ENCODE assay signal across 8 cellular contexts in the genomic region with DNA sequence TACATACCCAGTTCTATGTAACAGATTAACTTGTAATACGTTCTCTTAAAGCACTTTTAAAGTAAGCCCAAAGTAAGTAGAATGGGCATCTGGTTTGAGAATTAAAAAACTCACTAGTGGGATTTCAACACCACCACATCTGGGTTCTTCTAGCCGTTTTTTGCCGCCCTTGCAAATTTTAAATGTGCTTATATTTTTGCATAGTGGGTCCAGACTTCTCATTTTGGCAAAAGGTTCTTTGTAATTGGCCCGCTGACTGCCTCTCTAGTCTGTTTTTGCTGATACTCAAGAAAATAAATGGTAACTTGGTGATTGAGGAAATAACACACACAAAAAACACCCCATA. TPM values are rescaled to one million over a fixed set of nuclear protein-coding genes. Genes with fewer than 3 reads are reported as not detected.
DNase-seq lines count a peak whose midpoint lies in the region; ATAC-seq, FAIRE-seq and TF ChIP-seq lines count a peak whose summit lies in the region.

No MANE protein-coding gene starts in this region.

- no peaks in the 10 kb centered on the region for H3K79me2 ChIP-seq in PC-3 (ENCODE audit: low read length)

- no peaks in the 10 kb centered on the region for H3K27me3 ChIP-seq in CD4-positive, alpha-beta memory T cell (ENCODE audit: insufficient read depth, low read length)
- H3K27me3 ChIP-seq in PC-3 (ENCODE audit: low read length) (no peaks in the 10 kb centered on the region), endodermal cell (ENCODE audit: control insufficient read depth, insufficient read depth, low read length, poor library complexity, severe bottlenecking) (no peaks in the 10 kb centered on the region), pancreas (no peaks in the 10 kb centered on the region)

- TF ChIP-seq CTCF in PC-3 (conservative IDR thresholded peaks at IDR 0.05; ENCODE audit: low read depth, low read length) (no peak), endodermal cell (conservative IDR thresholded peaks at IDR 0.05) (no peak), pancreas (IDR thresholded peaks at IDR 0.05) (no peak)

- H3K9me3 Mint-ChIP-seq in CD4-positive, alpha-beta memory T cell: no peaks in the 10 kb centered on the region
- H3K9me3 Mint-ChIP-seq in endodermal cell: no peaks in the 10 kb centered on the region

- H3K9me3 ChIP-seq in CD4-positive, alpha-beta memory T cell (ENCODE audit: control insufficient read depth in 1 of 2, low read length in 2 of 2): no peaks in the 10 kb centered on the region
- H3K9me3 ChIP-seq in PC-3 (ENCODE audit: low read length) (no peaks in the 10 kb centered on the region), endodermal cell (ENCODE audit: control insufficient read depth, low read length) (no peaks in the 10 kb centered on the region), pancreas (no peaks in the 10 kb centered on the region)

- H2AFZ ChIP-seq in PC-3 (ENCODE audit: low read length): peak overlapping the region; percentile 92

- ATAC-seq in PC-3 (no peak), pancreas (no peak), HG03460 (IDR thresholded peaks at IDR 0.05; ENCODE audit: unreplicated experiment) (no peak)

- CTCF ChIA-PET in CD4-positive, alpha-beta memory T cell (lab: Charles Lee; ENCODE audit: partially characterized antibody): interaction anchor here (0.5 to 3.5 kb wide), 9 partner anchors 11 to 1560 kb away, joined by 3 to 36 read pairs (median 5); a partner anchor contains a TSS
- CTCF ChIA-PET in PC-3 (lab: Charles Lee): interaction anchor here (1.0 kb wide), 1 partner anchor 68 kb away, joined by 3 read pairs; no protein-coding TSS in a partner anchor

- H3F3A ChIP-seq in PC-3 (ENCODE audit: low read length, unreplicated experiment): no peaks in the 10 kb centered on the region

- no peak for FAIRE-seq in pancreas (lab: Jason Lieb, UNC)

- H3K36me3 Mint-ChIP-seq in CD4-positive, alpha-beta memory T cell: peaks cover 6 to 16% of the 10 kb centered on the region in 2 donors
- H3K36me3 Mint-ChIP-seq in endodermal cell (ENCODE audit: low read depth): peaks cover 18% of the 10 kb centered on the region

- H3K9ac ChIP-seq in PC-3 (ENCODE audit: low read length) (peak overlapping the region; percentile 95), endodermal cell (ENCODE audit: extremely low read depth, low read length, poor library complexity, severe bottlenecking) (no peak overlapping the region)

- BruUV-seq in PC-3 (replicated peaks; lab: Mats Ljungman, UMichigan): no TSS peak

- peaks cover 25% of the 10 kb centered on the region for H3K4me1 ChIP-seq in CD4-positive, alpha-beta memory T cell (ENCODE audit: insufficient read depth, low read length)
- H3K4me1 ChIP-seq in PC-3 (ENCODE audit: insufficient read depth, low read length) (peaks cover 30% of the 10 kb centered on the region), endodermal cell (ENCODE audit: control insufficient read depth, insufficient read depth, low read length) (no peaks in the 10 kb centered on the region), pancreas (peaks cover 0 to 11% (median 10%) of the 10 kb centered on the region in 3 donors)

- peaks cover 10 to 33% (median 22%) of the 10 kb centered on the region in 4 donors for H3K4me1 Mint-ChIP-seq in CD4-positive, alpha-beta memory T cell
- H3K4me1 Mint-ChIP-seq in endodermal cell: peaks cover 4% of the 10 kb centered on the region

- H3K4me3 Mint-ChIP-seq in CD4-positive, alpha-beta memory T cell: peak overlapping the region; percentile 81 to 91 (median 89)
- H3K4me3 Mint-ChIP-seq in endodermal cell: peak overlapping the region; percentile 69

- H3K27ac Mint-ChIP-seq in CD4-positive, alpha-beta memory T cell: peak overlapping the region; percentile 81 to 100 (median 98)
- H3K27ac Mint-ChIP-seq in endodermal cell: no peak overlapping the region

- intact Hi-C loops in CD4-positive, alpha-beta memory T cell (cut with micrococcal nuclease): loop anchor here (2.0 to 10.0 kb wide), 3 partner anchors 130 to 1388 kb away; a partner anchor contains a TSS
- intact Hi-C loops in PC-3 (cut with micrococcal nuclease) (loop anchor here (10.0 kb wide), 1 partner anchor 130 kb away; no protein-coding TSS in a partner anchor), pancreas (cut with DNase I) (no loop called here), head of caudate nucleus (cut with DNase I) (no loop called here)

- no peaks in the 10 kb centered on the region for H4K20me1 ChIP-seq in PC-3 (ENCODE audit: low read length)

- no peaks in the 10 kb centered on the region for H3K9me2 ChIP-seq in PC-3 (replicated peaks; ENCODE audit: low read length)

- peak overlapping the region; percentile 83 to 95 for H3K4me3 ChIP-seq in CD4-positive, alpha-beta memory T cell (ENCODE audit: low read length in 2 of 2)
- H3K4me3 ChIP-seq in PC-3 (ENCODE audit: low read length): peak overlapping the region; percentile 84
- H3K4me3 ChIP-seq in endodermal cell (ENCODE audit: low read length): peak overlapping the region; percentile 67
- peak overlapping the region; percentile 57 to 87 (median 72) for H3K4me3 ChIP-seq in pancreas

- H3K27me3 Mint-ChIP-seq in CD4-positive, alpha-beta memory T cell: no peaks in the 10 kb centered on the region
- H3K27me3 Mint-ChIP-seq in endodermal cell (ENCODE audit: insufficient read depth): peaks cover 2% of the 10 kb centered on the region

- peak overlapping the region; percentile 93 for H3K27ac ChIP-seq in CD4-positive, alpha-beta memory T cell (ENCODE audit: low read depth, low read length)
- peak overlapping the region; percentile 74 for H3K27ac ChIP-seq in PC-3 (ENCODE audit: low read length)
- no peak overlapping the region for H3K27ac ChIP-seq in endodermal cell (ENCODE audit: low read depth, low read length)
- H3K27ac ChIP-seq in pancreas: peak overlapping the region; percentile 94

- POLR2A ChIA-PET in CD4-positive, alpha-beta memory T cell (lab: Charles Lee; ENCODE audit: partially characterized antibody): interaction anchor here (0.6 to 3.5 kb wide), 13 partner anchors 13 to 1559 kb away, joined by 3 to 85 read pairs (median 10); a partner anchor contains a TSS
- POLR2A ChIA-PET in PC-3 (lab: Charles Lee; ENCODE audit: unreplicated experiment): interaction anchor here (0.6 kb wide), 1 partner anchor 676 kb away, joined by 6 read pairs; no protein-coding TSS in a partner anchor

- peak overlapping the region; percentile 92 for H3K4me2 ChIP-seq in PC-3 (ENCODE audit: low read length)

- 87 to 100% methylated on average over 1 to 4 of the region's 4 CpGs for WGBS in endodermal cell (ENCODE audit: insufficient coverage in 1 of 2, insufficient read length in 1 of 2), 2 experiments
- 68 to 72% methylated on average over 4 of the region's 4 CpGs for WGBS in pancreas, 2 donors

- DNase-seq in CD4-positive, alpha-beta memory T cell: no peak
- DNase-seq in PC-3 (no peak), endodermal cell (no peak), pancreas (no peak), NCI-H1930 (lab: John Stamatoyannopoulos, UW) (no peak), head of caudate nucleus (no peak)
- DNase-seq in stimulated activated CD4-positive, alpha-beta T cell treated with anti-CD3 and anti-CD28 coated beads, Interleukin-1b, Interleukin-23, amount 100 ng/mL, for 48 hours: no peak

- no peaks in the 10 kb centered on the region for H3K36me3 ChIP-seq in CD4-positive, alpha-beta memory T cell (ENCODE audit: insufficient read depth, low read length)
- H3K36me3 ChIP-seq in PC-3 (ENCODE audit: low read depth, low read length) (peaks cover 9% of the 10 kb centered on the region; the same call in 1 of the 2 replicates), endodermal cell (ENCODE audit: control insufficient read depth, insufficient read depth, low read length) (peaks cover 30% of the 10 kb centered on the region), pancreas (no peaks in the 10 kb centered on the region)

RNA-seq across cellular contexts. Expression of a gene that starts 0.6 kb away (rescaled TPM):
- total RNA-seq in CD4-positive, alpha-beta memory T cell: 10 to 100 TPM; 15.1 to 18.2 TPM
- polyA plus RNA-seq in CD4-positive, alpha-beta memory T cell: 10 to 100 TPM; 14.9 to 21.2 TPM
- total RNA-seq in PC-3 (2014; rRNA removed) (11.5 and 18.1 TPM in 2 replicates), endodermal cell (1 to 10 TPM; 1.8 to 1.9 TPM), pancreas (10 to 100 TPM in 2 of 6 donors, 1 to 10 TPM in 4; 6.8 to 12.6 (median 8.6) TPM)
- polyA plus RNA-seq in endodermal cell (2013, experiment 1 of 2): 2.4 TPM
- polyA plus RNA-seq in endodermal cell (2013, experiment 2 of 2): 0.99 TPM
- 10 to 100 TPM; 11.4 to 11.8 TPM for polyA plus RNA-seq in pancreas

RNA-seq across cellular contexts. Expression of a gene that starts 20.4 kb away (rescaled TPM):
- 10 to 100 TPM; 33.1 to 33.7 TPM for total RNA-seq in CD4-positive, alpha-beta memory T cell
- polyA plus RNA-seq in CD4-positive, alpha-beta memory T cell: 10 to 100 TPM in 1 of 2 donors, 1 to 10 TPM in 1; 3.9 to 10.5 TPM
- total RNA-seq in PC-3 (2014; rRNA removed) (10.3 and 11.3 TPM in 2 replicates), endodermal cell (10 to 100 TPM; 46.5 to 47.0 TPM), pancreas (10 to 100 TPM in 4 of 6 donors, 1 to 10 TPM in 2; 5.8 to 14.7 (median 11.7) TPM)
- 21.2 TPM for polyA plus RNA-seq in endodermal cell (2013, experiment 1 of 2)
- polyA plus RNA-seq in endodermal cell (2013, experiment 2 of 2): 21.4 TPM
- 1 to 10 TPM; 2.4 to 4.2 TPM for polyA plus RNA-seq in pancreas

RNA-seq across cellular contexts. Expression of a gene that starts 54.3 kb away (rescaled TPM):
- 10 to 100 TPM; 34.1 to 37.5 TPM for total RNA-seq in CD4-positive, alpha-beta memory T cell
- polyA plus RNA-seq in CD4-positive, alpha-beta memory T cell: 10 to 100 TPM; 30.1 to 32.1 TPM
- total RNA-seq in PC-3 (2014; rRNA removed) (25.5 and 30.8 TPM in 2 replicates), endodermal cell (10 to 100 TPM; 24.5 to 25.1 TPM), pancreas (1 to 10 TPM; 1.8 to 5.4 (median 3.0) TPM)
- 20.5 TPM for polyA plus RNA-seq in endodermal cell (2013, experiment 1 of 2)
- polyA plus RNA-seq in endodermal cell (2013, experiment 2 of 2): 20.4 TPM
- 1 to 10 TPM; 2.1 to 8.2 TPM for polyA plus RNA-seq in pancreas

Comparison
In these comparisons a context has a peak if more than half of its experiments do, and no peak if none do; other contexts are left out.
1. intact Hi-C loops: an anchor here in CD4-positive, alpha-beta memory T cell (2.0 to 10.0 kb wide) and PC-3 (10.0 kb wide); none called in pancreas and head of caudate nucleus.